32 cellular contexts compared by ENCODE assay signal in the genomic region with DNA sequence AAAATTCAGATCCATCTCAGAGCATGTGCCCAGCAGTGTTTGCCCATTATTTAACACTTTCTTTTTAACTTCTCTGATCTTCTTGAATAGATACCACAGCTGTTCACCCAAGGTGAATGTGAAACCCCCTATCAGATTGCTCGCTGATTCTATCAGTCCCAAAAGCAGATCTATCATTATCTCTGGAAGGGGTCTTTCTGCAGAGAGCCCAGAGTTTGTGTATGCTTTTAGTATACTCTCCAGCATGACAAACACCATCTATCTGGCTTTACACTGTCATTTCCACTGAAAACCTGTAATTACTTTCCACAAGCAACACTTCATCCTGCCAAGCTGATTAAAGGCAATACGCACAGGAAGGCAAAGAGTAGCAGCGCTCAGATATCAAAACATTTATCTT.
DNase-seq lines count a peak whose midpoint lies in the region; ATAC-seq, FAIRE-seq and TF ChIP-seq lines count a peak whose summit lies in the region.
"Had no signal": no experiment of that assay in that cellular context is flagged by ENCODE, and none has a peak within 500 bp of the region (broad histone marks: within the 10 kb centered on the region; RNA-seq: fewer than 3 reads in every experiment).

No MANE protein-coding gene starts in this region.

- H3K27me3 Mint-ChIP-seq in WTC11 (ENCODE audit: low read depth) = no peaks in the 10 kb centered on the region
- H3K27me3 Mint-ChIP-seq: activated CD4-positive, alpha-beta memory T cell treated with anti-CD3 and anti-CD28 coated beads, Interleukin-2, amount 10 ng/mL, durations not matched to agents 7 days and 5 days; CD4-positive, alpha-beta memory T cell; naive B cell; stimulated activated naive CD8-positive, alpha-beta T cell treated with anti-CD3 and anti-CD28 coated beads, Interleukin-15, Interleukin-2, amounts not matched to agents 100 ng/mL and 50 ng/mL, for 24 hours had no signal

- no peak for ATAC-seq in WTC11
- ATAC-seq in HG03196 (IDR thresholded peaks at IDR 0.05; ENCODE audit: unreplicated experiment) = no peak
- ATAC-seq: gastrocnemius medialis, K562, lower lobe of right lung, Panc1 had no signal

- peaks cover 14% of the 10 kb centered on the region for H3K4me1 Mint-ChIP-seq in WTC11
- H3K4me1 Mint-ChIP-seq: activated CD4-positive, alpha-beta memory T cell treated with anti-CD3 and anti-CD28 coated beads, Interleukin-2, amount 10 ng/mL, durations not matched to agents 7 days and 5 days; CD4-positive, alpha-beta memory T cell; naive B cell had no signal

- CTCF ChIA-PET in WTC11 (lab: Charles Lee) = no interaction called here

- H3K36me3 Mint-ChIP-seq in WTC11 = no peaks in the 10 kb centered on the region
- H3K36me3 Mint-ChIP-seq: CD4-positive, alpha-beta memory T cell; naive B cell had no signal

- POLR2A ChIA-PET in WTC11 (lab: Charles Lee) = no interaction called here

- peak; percentile 88 for FAIRE-seq in D721Med (lab: Jason Lieb, UNC)
- FAIRE-seq: H1, K562 had no signal

- DNase-seq in D721Med (ENCODE audit: insufficient read length, low spot score) = no peak
- DNase-seq in NCI-H1417 treated with DMSO at 0.1 percent for 48 hours (lab: John Stamatoyannopoulos, UW) = peak; percentile 93
- peak; percentile 73 for DNase-seq in NCI-H345 (lab: John Stamatoyannopoulos, UW)
- DNase-seq in WTC11 (ENCODE audit: low spot score) = no peak
- DNase-seq in GF-D8 (lab: John Stamatoyannopoulos, UW) = no peak
- no peak for DNase-seq in stimulated activated CD4-positive, alpha-beta T cell treated with anti-CD3 and anti-CD28 coated beads, Interleukin-2, amount 100 ng/mL, for 48 hours
- DNase-seq in activated effector memory CD4-positive, alpha-beta T cell treated with anti-CD3 and anti-CD28 coated beads, Interleukin-2, amount 50 U/mL, for 16 hours = no peak
- DNase-seq: activated CD4-positive, alpha-beta memory T cell treated with anti-CD3 and anti-CD28 coated beads, Interleukin-2, amount 10 ng/mL, durations not matched to agents 7 days and 5 days; activated CD8-positive, alpha-beta memory T cell treated with anti-CD3 and anti-CD28 coated beads, Interleukin-2, amount 50 U/mL, for 4 hours; activated naive CD4-positive, alpha-beta T cell treated with anti-CD3 and anti-CD28 coated beads for 36 hours; adrenal gland; CD4-positive, alpha-beta memory T cell; dorsolateral prefrontal cortex; gastrocnemius medialis; kidney glomerular epithelial cell; lower lobe of right lung; midbrain; naive B cell; NCI-H1694; NCI-H510A; right cardiac atrium; Right ventricle myocardium superior; spleen; stimulated activated CD4-positive, alpha-beta T cell treated with anti-CD3 and anti-CD28 coated beads, Interleukin-2, amount 100 ng/mL, for 24 hours; stimulated activated CD8-positive, alpha-beta memory T cell treated with anti-CD3 and anti-CD28 coated beads, Interleukin-4, amount 100 ng/mL, for 48 hours; uterus had no signal

- H3K9me3 Mint-ChIP-seq in WTC11 = no peaks in the 10 kb centered on the region
- H3K9me3 Mint-ChIP-seq: activated CD4-positive, alpha-beta memory T cell treated with anti-CD3 and anti-CD28 coated beads, Interleukin-2, amount 10 ng/mL, durations not matched to agents 7 days and 5 days; activated naive CD4-positive, alpha-beta T cell treated with anti-CD3 and anti-CD28 coated beads for 36 hours; activated T-helper 1 cell treated with anti-CD3 and anti-CD28 coated beads, Interleukin-12 subunit alpha, Interleukin-12 subunit beta, Interleukin-2, Interleukin-4 antibody, amounts not matched to agents 30 ng/mL and 10 ng/mL and 1 ng/mL, durations not matched to agents 14 hours and 24 hours and 36 hours; naive B cell; stimulated activated naive CD8-positive, alpha-beta T cell treated with anti-CD3 and anti-CD28 coated beads, Interleukin-15, Interleukin-2, amounts not matched to agents 100 ng/mL and 50 ng/mL, for 24 hours had no signal

- H3K27ac Mint-ChIP-seq in WTC11 = peak overlapping the region; percentile 21; the same call in 1 of the 2 replicates
- H3K27ac Mint-ChIP-seq: activated CD4-positive, alpha-beta memory T cell treated with anti-CD3 and anti-CD28 coated beads, Interleukin-2, amount 10 ng/mL, durations not matched to agents 7 days and 5 days; activated naive CD4-positive, alpha-beta T cell treated with anti-CD3 and anti-CD28 coated beads for 36 hours; activated T-helper 1 cell treated with anti-CD3 and anti-CD28 coated beads, Interleukin-12 subunit alpha, Interleukin-12 subunit beta, Interleukin-2, Interleukin-4 antibody, amounts not matched to agents 30 ng/mL and 10 ng/mL and 1 ng/mL, durations not matched to agents 14 hours and 24 hours and 36 hours; CD4-positive, alpha-beta memory T cell; naive B cell; stimulated activated naive CD8-positive, alpha-beta T cell treated with anti-CD3 and anti-CD28 coated beads, Interleukin-15, Interleukin-2, amounts not matched to agents 100 ng/mL and 50 ng/mL, for 24 hours had no signal

- TF ChIP-seq CTCF in D721Med (IDR thresholded peaks at IDR 0.05; ENCODE audit: insufficient read depth, missing control alignments) = no peak
- TF ChIP-seq CTCF in WTC11 (IDR thresholded peaks at IDR 0.05) = no peak

- no peak overlapping the region for H3K4me3 Mint-ChIP-seq in WTC11
- H3K4me3 Mint-ChIP-seq: activated CD4-positive, alpha-beta memory T cell treated with anti-CD3 and anti-CD28 coated beads, Interleukin-2, amount 10 ng/mL, durations not matched to agents 7 days and 5 days; activated naive CD4-positive, alpha-beta T cell treated with anti-CD3 and anti-CD28 coated beads for 36 hours; activated T-helper 1 cell treated with anti-CD3 and anti-CD28 coated beads, Interleukin-12 subunit alpha, Interleukin-12 subunit beta, Interleukin-2, Interleukin-4 antibody, amounts not matched to agents 30 ng/mL and 10 ng/mL and 1 ng/mL, durations not matched to agents 14 hours and 24 hours and 36 hours; CD4-positive, alpha-beta memory T cell; naive B cell; stimulated activated naive CD8-positive, alpha-beta T cell treated with anti-CD3 and anti-CD28 coated beads, Interleukin-15, Interleukin-2, amounts not matched to agents 100 ng/mL and 50 ng/mL, for 24 hours had no signal

TF ChIP-seq in WTC11, 78 proteins besides CTCF, POLR2A, EP300 and RAD21:
- TF ChIP-seq ESRRA (CRISPR knock-in tag; IDR thresholded peaks at IDR 0.05; ENCODE audit: borderline replicate concordance) = no peak

Comparison
In these comparisons a context has a peak if more than half of its experiments do, and no peak if none do; other contexts are left out.
1. DNase-seq: peak in NCI-H1417 treated with DMSO at 0.1 percent for 48 hours (single experiment) and NCI-H345 (single experiment); none in D721Med (single experiment), WTC11 (single experiment), GF-D8 (single experiment), stimulated activated CD4-positive, alpha-beta T cell treated with anti-CD3 and anti-CD28 coated beads, Interleukin-2, amount 100 ng/mL, for 48 hours (0 of 2) and activated effector memory CD4-positive, alpha-beta T cell treated with anti-CD3 and anti-CD28 coated beads, Interleukin-2, amount 50 U/mL, for 16 hours (single experiment).